ENCODE assay signal across 15 cellular contexts in genomic region chr7:73363225-73364005, GRCh38. TPM values are rescaled to one million over a fixed set of nuclear protein-coding genes. Genes with fewer than 3 reads are reported as not detected.
DNase-seq lines count a peak whose midpoint lies in the region; ATAC-seq and TF ChIP-seq lines count a peak whose summit lies in the region.
"Had no signal": no experiment of that assay in that cellular context is flagged by ENCODE, and none has a peak within 500 bp of the region (broad histone marks: within the 10 kb centered on the region; RNA-seq: fewer than 3 reads in every experiment).

No MANE protein-coding gene starts in this region.

- TF ChIP-seq POLR2A in erythroblast (IDR thresholded peaks at IDR 0.05; ENCODE audit: low read length) = no peak

- CTCF ChIA-PET in activated naive CD4-positive, alpha-beta T cell treated with anti-CD3 and anti-CD28 coated beads for 36 hours (lab: Charles Lee) = interaction anchor here (0.6 kb wide), 1 partner anchor 10 kb away, joined by 4 read pairs; no protein-coding TSS in a partner anchor

- H3K9me3 Mint-ChIP-seq in chondrocyte (ENCODE audit: low read depth) = no peaks in the 10 kb centered on the region
- H3K9me3 Mint-ChIP-seq in natural killer cell treated with Interleukin-12 subunit alpha and Interleukin-12 subunit beta and Interleukin-15 and Interleukin-18, amount 100 ng/mL, for 72 hours = no peaks in the 10 kb centered on the region
- H3K9me3 Mint-ChIP-seq in activated naive CD4-positive, alpha-beta T cell treated with anti-CD3 and anti-CD28 coated beads for 36 hours = no peaks in the 10 kb centered on the region
- H3K9me3 Mint-ChIP-seq: CD8-positive, alpha-beta T cell had no signal

- in situ Hi-C loops in GM13976 (cut with MboI; ENCODE audit: low sequenced_read_pairs, unreplicated experiment) = no loop called here

- DNase-seq in GM13976 (ENCODE audit: low spot score) = peak; percentile 27
- DNase-seq in chondrocyte (ENCODE audit: low spot score) = peak; percentile 87
- no peak for DNase-seq in natural killer cell treated with Interleukin-12 subunit alpha and Interleukin-12 subunit beta and Interleukin-15 and Interleukin-18, amount 100 ng/mL, for 72 hours (ENCODE audit: low spot score)
- DNase-seq in activated naive CD4-positive, alpha-beta T cell treated with anti-CD3 and anti-CD28 coated beads for 36 hours = no peak
- no peak for DNase-seq in erythroblast (lab: John Stamatoyannopoulos, UW)
- DNase-seq: BE2C; CD8-positive, alpha-beta T cell; COR-L47; DND-41; GDM1; GM23248; H7 had no signal

- H3K4me1 Mint-ChIP-seq in chondrocyte (ENCODE audit: low read depth) = peaks cover 7% of the 10 kb centered on the region
- peaks cover 0 to 3% of the 10 kb centered on the region in 2 donors for H3K4me1 Mint-ChIP-seq in natural killer cell treated with Interleukin-12 subunit alpha and Interleukin-12 subunit beta and Interleukin-15 and Interleukin-18, amount 100 ng/mL, for 72 hours (ENCODE audit: low read depth in 2 of 2)
- H3K4me1 Mint-ChIP-seq in activated naive CD4-positive, alpha-beta T cell treated with anti-CD3 and anti-CD28 coated beads for 36 hours (ENCODE audit: low read depth) = peaks cover 10% of the 10 kb centered on the region

- no peak overlapping the region for H3K27ac Mint-ChIP-seq in chondrocyte (ENCODE audit: unreplicated experiment)
- no peak overlapping the region for H3K27ac Mint-ChIP-seq in natural killer cell treated with Interleukin-12 subunit alpha and Interleukin-12 subunit beta and Interleukin-15 and Interleukin-18, amount 100 ng/mL, for 72 hours
- H3K27ac Mint-ChIP-seq in activated naive CD4-positive, alpha-beta T cell treated with anti-CD3 and anti-CD28 coated beads for 36 hours = no peak overlapping the region
- H3K27ac Mint-ChIP-seq: CD8-positive, alpha-beta T cell had no signal

- no peaks in the 10 kb centered on the region for H3K36me3 Mint-ChIP-seq in chondrocyte (ENCODE audit: low read depth)
- no peaks in the 10 kb centered on the region for H3K36me3 Mint-ChIP-seq in natural killer cell treated with Interleukin-12 subunit alpha and Interleukin-12 subunit beta and Interleukin-15 and Interleukin-18, amount 100 ng/mL, for 72 hours
- H3K36me3 Mint-ChIP-seq in activated naive CD4-positive, alpha-beta T cell treated with anti-CD3 and anti-CD28 coated beads for 36 hours (ENCODE audit: low read depth) = no peaks in the 10 kb centered on the region
- H3K36me3 Mint-ChIP-seq: CD8-positive, alpha-beta T cell had no signal

- peak; percentile 7 to 11 for ATAC-seq in natural killer cell treated with Interleukin-12 subunit alpha and Interleukin-12 subunit beta and Interleukin-15 and Interleukin-18, amount 100 ng/mL, for 72 hours
- ATAC-seq in GM21360 (IDR thresholded peaks at IDR 0.05; ENCODE audit: unreplicated experiment) (no peak), GM18511 (IDR thresholded peaks at IDR 0.05; ENCODE audit: unreplicated experiment) (no peak)
- ATAC-seq: CD8-positive, alpha-beta T cell had no signal

- H3K4me3 Mint-ChIP-seq in chondrocyte (ENCODE audit: unreplicated experiment) = no peak overlapping the region
- no peak overlapping the region for H3K4me3 Mint-ChIP-seq in natural killer cell treated with Interleukin-12 subunit alpha and Interleukin-12 subunit beta and Interleukin-15 and Interleukin-18, amount 100 ng/mL, for 72 hours
- H3K4me3 Mint-ChIP-seq in activated naive CD4-positive, alpha-beta T cell treated with anti-CD3 and anti-CD28 coated beads for 36 hours = no peak overlapping the region
- H3K4me3 Mint-ChIP-seq: CD8-positive, alpha-beta T cell had no signal

- peaks cover 11% of the 10 kb centered on the region for H3K27me3 Mint-ChIP-seq in chondrocyte (ENCODE audit: low read depth)
- peaks cover 0 to 11% of the 10 kb centered on the region in 2 donors for H3K27me3 Mint-ChIP-seq in natural killer cell treated with Interleukin-12 subunit alpha and Interleukin-12 subunit beta and Interleukin-15 and Interleukin-18, amount 100 ng/mL, for 72 hours
- H3K27me3 Mint-ChIP-seq in activated naive CD4-positive, alpha-beta T cell treated with anti-CD3 and anti-CD28 coated beads for 36 hours (ENCODE audit: low read depth) = no peaks in the 10 kb centered on the region

- intact Hi-C loops in activated naive CD4-positive, alpha-beta T cell treated with anti-CD3 and anti-CD28 coated beads for 36 hours (cut with micrococcal nuclease) = no loop called here

- TF ChIP-seq CTCF in GM13976 (IDR thresholded peaks at IDR 0.05; ENCODE audit: borderline replicate concordance, control extremely low read depth, extremely low read depth, insufficient read depth, missing control alignments) (no peak), chondrocyte (IDR thresholded peaks at IDR 0.05) (no peak)

RNA-seq across cellular contexts. Expression of gene FKBP6, which starts 35.5 kb away (rescaled TPM):
- total RNA-seq in chondrocyte = not detected in 3 replicates
- not detected for total RNA-seq in natural killer cell treated with Interleukin-12 subunit alpha and Interleukin-12 subunit beta and Interleukin-15 and Interleukin-18, amount 100 ng/mL, for 72 hours
- not detected for total RNA-seq in activated naive CD4-positive, alpha-beta T cell treated with anti-CD3 and anti-CD28 coated beads for 36 hours
- total RNA-seq: CD8-positive, alpha-beta T cell; GM23248; HT1080 had no signal

RNA-seq across cellular contexts. Expression of gene TRIM50, which starts 35.5 kb away (rescaled TPM):
- total RNA-seq in chondrocyte = not detected in 3 replicates
- not detected for total RNA-seq in natural killer cell treated with Interleukin-12 subunit alpha and Interleukin-12 subunit beta and Interleukin-15 and Interleukin-18, amount 100 ng/mL, for 72 hours
- total RNA-seq in activated naive CD4-positive, alpha-beta T cell treated with anti-CD3 and anti-CD28 coated beads for 36 hours = not detected
- total RNA-seq: CD8-positive, alpha-beta T cell; GM23248; H7; HT1080 had no signal

RNA-seq across cellular contexts. Expression of gene NSUN5, which starts 54.8 kb away (rescaled TPM):
- 15.2 to 16.3 TPM (median 15.5 TPM) in 3 replicates for total RNA-seq in chondrocyte
- 10 to 100 TPM; 49.7 to 73.8 TPM for total RNA-seq in natural killer cell treated with Interleukin-12 subunit alpha and Interleukin-12 subunit beta and Interleukin-15 and Interleukin-18, amount 100 ng/mL, for 72 hours
- 10 to 100 TPM; 53.3 to 57.0 TPM for total RNA-seq in activated naive CD4-positive, alpha-beta T cell treated with anti-CD3 and anti-CD28 coated beads for 36 hours

Comparison
In these comparisons a context has a peak if more than half of its experiments do, and no peak if none do; other contexts are left out.
1. DNase-seq: peak in GM13976 (single experiment) and chondrocyte (single experiment); none in natural killer cell treated with Interleukin-12 subunit alpha and Interleukin-12 subunit beta and Interleukin-15 and Interleukin-18, amount 100 ng/mL, for 72 hours (single experiment), activated naive CD4-positive, alpha-beta T cell treated with anti-CD3 and anti-CD28 coated beads for 36 hours (single experiment) and erythroblast (0 of 2).
2. ATAC-seq: peak in natural killer cell treated with Interleukin-12 subunit alpha and Interleukin-12 subunit beta and Interleukin-15 and Interleukin-18, amount 100 ng/mL, for 72 hours (2 of 2); none in GM21360 (single experiment) and GM18511 (single experiment).